ENCODE assay signal across 26 cellular contexts in genomic region chr12:130728158-130729058, GRCh38. TPM values are rescaled to one million over a fixed set of nuclear protein-coding genes. Genes with fewer than 3 reads are reported as not detected.
"Had no signal": no experiment of that assay in that cellular context is flagged by ENCODE, and none has a peak within 500 bp of the region (broad histone marks: within the 10 kb centered on the region; RNA-seq: fewer than 3 reads in every experiment).

No MANE protein-coding gene starts in this region.

- H3K4me1 ChIP-seq: psoas muscle, spleen, testis, tibial nerve, upper lobe of right lung had no signal

- H3K4me3 Mint-ChIP-seq: dendritic cell treated with granulocyte-macrophage colony-stimulating factor and Interleukin-4, amounts not matched to agents 40 ng/mL and 50 ng/mL, for 4 days; effector memory CD8-positive, alpha-beta T cell; naive B cell; nephron; stimulated activated naive B cell treated with anti-CD40 and anti-IgM and Interleukin-4, amounts not matched to agents 10 μg/mL and 1 μg/mL and 100 μg/mL, for 72 hours; stimulated activated naive CD8-positive, alpha-beta T cell treated with anti-CD3 and anti-CD28 coated beads, Interleukin-15, amount 100 ng/mL, for 72 hours had no signal

- H3K4me2 ChIP-seq: hepatocyte had no signal

- H3K79me2 ChIP-seq: hepatocyte had no signal

- FAIRE-seq: kidney had no signal

- H3K27me3 ChIP-seq: hepatocyte, neutrophil, testis, tibial nerve had no signal

- DNase-seq: effector memory CD8-positive, alpha-beta T cell; foreskin melanocyte; head of caudate nucleus; kidney; left cardiac atrium; mesendoderm; naive B cell; psoas muscle; retina; spleen; stimulated activated CD4-positive, alpha-beta T cell treated with anti-CD3 and anti-CD28 coated beads, Interleukin-15, amount 100 ng/mL, for 24 hours; stimulated activated CD4-positive, alpha-beta T cell treated with anti-CD3 and anti-CD28 coated beads, Interleukin-2, amount 100 ng/mL, for 24 hours; stimulated activated CD4-positive, alpha-beta T cell treated with anti-CD3 and anti-CD28 coated beads, Interleukin-4, amount 100 ng/mL, for 4 hours; stimulated activated naive B cell treated with anti-CD40 and anti-IgM and Interleukin-4, amounts not matched to agents 10 μg/mL and 1 μg/mL and 100 μg/mL, for 72 hours; stimulated activated naive CD8-positive, alpha-beta T cell treated with anti-CD3 and anti-CD28 coated beads, Interleukin-15, amount 100 ng/mL, for 72 hours; testis; upper lobe of right lung had no signal

- H3K27ac ChIP-seq: hepatocyte, neutrophil, psoas muscle, spleen, testis, tibial nerve, upper lobe of right lung had no signal

- H3K4me1 Mint-ChIP-seq: naive B cell; stimulated activated naive B cell treated with anti-CD40 and anti-IgM and Interleukin-4, amounts not matched to agents 10 μg/mL and 1 μg/mL and 100 μg/mL, for 72 hours; stimulated activated naive CD8-positive, alpha-beta T cell treated with anti-CD3 and anti-CD28 coated beads, Interleukin-15, amount 100 ng/mL, for 72 hours had no signal

- H2AFZ ChIP-seq: hepatocyte had no signal

- ATAC-seq: effector memory CD8-positive, alpha-beta T cell; left cardiac atrium; psoas muscle; sciatic nerve; stimulated activated naive B cell treated with anti-CD40 and anti-IgM and Interleukin-4, amounts not matched to agents 10 μg/mL and 1 μg/mL and 100 μg/mL, for 72 hours; stimulated activated naive CD8-positive, alpha-beta T cell treated with anti-CD3 and anti-CD28 coated beads, Interleukin-15, amount 100 ng/mL, for 72 hours; upper lobe of right lung had no signal

- H3K4me3 ChIP-seq: hepatocyte, psoas muscle, spleen, testis, tibial nerve, upper lobe of right lung had no signal

- H3K36me3 Mint-ChIP-seq: stimulated activated naive B cell treated with anti-CD40 and anti-IgM and Interleukin-4, amounts not matched to agents 10 μg/mL and 1 μg/mL and 100 μg/mL, for 72 hours had no signal

- H3K27me3 Mint-ChIP-seq: stimulated activated naive CD8-positive, alpha-beta T cell treated with anti-CD3 and anti-CD28 coated beads, Interleukin-15, amount 100 ng/mL, for 72 hours had no signal

- H3K36me3 ChIP-seq: neutrophil, spleen, tibial nerve, upper lobe of right lung had no signal

- H3K9me3 ChIP-seq: neutrophil, psoas muscle, testis, upper lobe of right lung had no signal

- H3K27ac Mint-ChIP-seq: dendritic cell treated with granulocyte-macrophage colony-stimulating factor and Interleukin-4, amounts not matched to agents 40 ng/mL and 50 ng/mL, for 4 days; effector memory CD8-positive, alpha-beta T cell; naive B cell; nephron; stimulated activated naive B cell treated with anti-CD40 and anti-IgM and Interleukin-4, amounts not matched to agents 10 μg/mL and 1 μg/mL and 100 μg/mL, for 72 hours; stimulated activated naive CD8-positive, alpha-beta T cell treated with anti-CD3 and anti-CD28 coated beads, Interleukin-15, amount 100 ng/mL, for 72 hours had no signal

RNA-seq across cellular contexts. Expression of gene RIMBP2, which starts 12.3 kb away (rescaled TPM):
- total RNA-seq: lung microvascular endothelial cell, osteoblast, subcutaneous adipose tissue had no signal
